In genomic region chrX:123476636-123477219, GRCh38 we compare ENCODE assay signal across 14 cellular contexts.
"Had no signal": no experiment of that assay in that cellular context is flagged by ENCODE, and none has a peak within 500 bp of the region (broad histone marks: within the 10 kb centered on the region; RNA-seq: fewer than 3 reads in every experiment).

No MANE protein-coding gene starts in this region.

- ATAC-seq: activated T-helper 17 cell treated with anti-CD3 and anti-CD28 coated beads, Interleukin-2, amount 50 U/mL, for 72 hours; left colon; mucosa of descending colon; naive thymus-derived CD8-positive, alpha-beta T cell; right cardiac atrium; stimulated activated effector memory CD8-positive, alpha-beta T cell treated with anti-CD3 and anti-CD28 coated beads, Interleukin-12 subunit alpha, Interleukin-12 subunit beta, amount 100 ng/mL, for 72 hours had no signal

- DNase-seq: activated CD4-positive, alpha-beta T cell treated with anti-CD3 and anti-CD28 coated beads, Interleukin-2, amount 10 ng/mL, durations not matched to agents 24 days and 14 days; activated CD8-positive, alpha-beta memory T cell treated with anti-CD3 and anti-CD28 coated beads for 24 hours; activated naive CD4-positive, alpha-beta T cell treated with anti-CD3 and anti-CD28 coated beads for 36 hours; brain microvascular endothelial cell; dermis blood vessel endothelial cell; left colon; mammary epithelial cell; mucosa of descending colon; naive thymus-derived CD8-positive, alpha-beta T cell; right cardiac atrium; substantia nigra; upper lobe of left lung had no signal

- H3K27me3 ChIP-seq: brain microvascular endothelial cell, upper lobe of left lung had no signal

- H3K4me3 ChIP-seq: mucosa of descending colon, upper lobe of left lung had no signal

- H3K36me3 ChIP-seq: brain microvascular endothelial cell, upper lobe of left lung had no signal

- H3K27ac ChIP-seq: brain microvascular endothelial cell, upper lobe of left lung had no signal

- H3K4me1 ChIP-seq: upper lobe of left lung had no signal
